Comparison of ENCODE assay signal across 12 cellular contexts in genomic region chr7:106215868-106216516, GRCh38.
A peak's percentile ranks its signal among the peaks of the same experiment; 100 is the strongest.
DNase-seq lines count a peak whose midpoint lies in the region; ATAC-seq, FAIRE-seq and TF ChIP-seq lines count a peak whose summit lies in the region.
"Had no signal": no experiment of that assay in that cellular context is flagged by ENCODE, and none has a peak within 500 bp of the region (broad histone marks: within the 10 kb centered on the region; RNA-seq: fewer than 3 reads in every experiment).

No MANE protein-coding gene starts in this region.

- no peaks in the 10 kb centered on the region for H3K79me2 ChIP-seq in SK-N-SH (ENCODE audit: insufficient read depth)

- TF ChIP-seq RAD21 in A549 (conservative IDR thresholded peaks at IDR 0.05 in 1 of 2, IDR thresholded peaks at IDR 0.05 in 1 of 2) (no peak), SK-N-SH (IDR thresholded peaks at IDR 0.05; ENCODE audit: low read length) (no peak)

- H3F3A ChIP-seq in SK-N-SH (replicated peaks; ENCODE audit: insufficient read depth), result peaks cover 21% of the 10 kb centered on the region

- TF ChIP-seq POLR2A in A549 (IDR thresholded peaks at IDR 0.05; ENCODE audit: low read length), result no peak
- no peak for TF ChIP-seq POLR2A in gastroesophageal sphincter (IDR thresholded peaks at IDR 0.05)
- no peak for TF ChIP-seq POLR2A in sigmoid colon (IDR thresholded peaks at IDR 0.05)

- DNase-seq in A549 (ENCODE audit: low read depth in 1 of 2, low spot score in 1 of 2) (no peak), SK-N-SH (no peak), sigmoid colon (no peak), NCI-H446 treated with DMSO at 0.1 percent for 48 hours (lab: John Stamatoyannopoulos, UW) (no peak), NCI-H526 (lab: John Stamatoyannopoulos, UW) (no peak), H7 (no peak)
- DNase-seq in activated T-cell treated with anti-CD3 and anti-CD28 coated beads, Interleukin-2, amount 50 U/mL, for 1 hour, result no peak
- DNase-seq: activated naive CD8-positive, alpha-beta T cell treated with anti-CD3 and anti-CD28 coated beads for 36 hours; NCI-H146; NCI-H748 treated with DMSO at 0.1 percent for 48 hours; SHP77 treated with DMSO at 0.1 percent for 48 hours had no signal

- H3K36me3 ChIP-seq in SK-N-SH (replicated peaks in 1 of 2; ENCODE audit: control insufficient read depth in 1 of 2, insufficient read depth in 2 of 2, low read length in 1 of 2), result no peaks in the 10 kb centered on the region
- H3K36me3 ChIP-seq in gastroesophageal sphincter, result no peaks in the 10 kb centered on the region
- no peaks in the 10 kb centered on the region for H3K36me3 ChIP-seq in sigmoid colon
- H3K36me3 ChIP-seq in H7 (replicated peaks; ENCODE audit: control insufficient read depth, insufficient read depth, low read length), result no peaks in the 10 kb centered on the region

- TF ChIP-seq EP300 in A549 (IDR thresholded peaks at IDR 0.05) (no peak), SK-N-SH (IDR thresholded peaks at IDR 0.05; ENCODE audit: borderline replicate concordance in 1 of 2, low read depth in 1 of 2, low read length in 1 of 2) (no peak), gastroesophageal sphincter (IDR thresholded peaks at IDR 0.05) (no peak), sigmoid colon (IDR thresholded peaks at IDR 0.05) (no peak)

- CTCF ChIA-PET in A549 (lab: Yijun Ruan, JAX), result interaction anchor here (0.9 to 2.6 kb wide), 4 partner anchors 9 to 39 kb away, joined by 3 to 14 read pairs (median 6); no protein-coding TSS in a partner anchor
- CTCF ChIA-PET in SK-N-SH (lab: Yijun Ruan, JAX), result interaction anchor here (0.8 to 4.4 kb wide), 3 partner anchors 9 to 39 kb away, joined by 3 to 22 read pairs (median 5); no protein-coding TSS in a partner anchor

- no peak for FAIRE-seq in A549 (lab: Jason Lieb, UNC)

- peak overlapping the region; percentile 80 for H2AFZ ChIP-seq in SK-N-SH (ENCODE audit: low read depth)

- WGBS in A549 (ENCODE audit: missing lambda C conversion rate), result 67% methylated on average over 8 of the region's 8 CpGs
- 66% methylated on average over 8 of the region's 8 CpGs for WGBS in SK-N-SH (ENCODE audit: low lambda C conversion rate)
- 55 to 76% methylated on average over 2 to 6 of the region's 8 CpGs for WGBS in gastroesophageal sphincter (ENCODE audit: low coverage in 1 of 2), 2 donors
- WGBS in sigmoid colon, 2 donors, result 84 to 87% methylated on average over 8 of the region's 8 CpGs

- H3K4me1 ChIP-seq in A549, result peaks cover 22% of the 10 kb centered on the region
- peaks cover 4 to 15% of the 10 kb centered on the region in 2 experiments; a peak in 3 of 4 replicates for H3K4me1 ChIP-seq in SK-N-SH (ENCODE audit: control insufficient read depth in 1 of 2, insufficient read depth in 2 of 2, low read depth in 1 of 2, low read length in 1 of 2)
- peaks cover 8 to 32% (median 8%) of the 10 kb centered on the region in 3 donors for H3K4me1 ChIP-seq in gastroesophageal sphincter
- H3K4me1 ChIP-seq in sigmoid colon, result peaks cover 0 to 18% (median 18%) of the 10 kb centered on the region in 4 donors

- H3K9me2 ChIP-seq in SK-N-SH, result no peaks in the 10 kb centered on the region

- no peaks in the 10 kb centered on the region for H3K27me3 ChIP-seq in SK-N-SH (ENCODE audit: insufficient read depth)
- no peaks in the 10 kb centered on the region for H3K27me3 ChIP-seq in gastroesophageal sphincter
- no peaks in the 10 kb centered on the region for H3K27me3 ChIP-seq in sigmoid colon
- H3K27me3 ChIP-seq in H7 (ENCODE audit: control insufficient read depth, insufficient read depth, low read length), result no peaks in the 10 kb centered on the region

- H4K20me1 ChIP-seq in SK-N-SH (ENCODE audit: insufficient read depth), result no peaks in the 10 kb centered on the region

- intact Hi-C loops in sigmoid colon (cut with DNase I), result no loop called here

- ATAC-seq in A549 (peak; percentile 48 to 61; a peak in 5 of 6 replicates), gastroesophageal sphincter (no peak)

- no peak overlapping the region for H3K4me3 ChIP-seq in A549
- no peak overlapping the region for H3K4me3 ChIP-seq in SK-N-SH (ENCODE audit: low read depth in 2 of 2, low read length in 1 of 2)
- H3K4me3 ChIP-seq in gastroesophageal sphincter, result no peak overlapping the region
- no peak overlapping the region for H3K4me3 ChIP-seq in sigmoid colon
- H3K4me3 ChIP-seq in H7 (ENCODE audit: insufficient read depth, low read depth, low read length), result no peak overlapping the region

- H3K9ac ChIP-seq in SK-N-SH, result peak overlapping the region; percentile 38; the same call in 1 of the 2 replicates

- peak overlapping the region; percentile 80 to 87 for H3K27ac ChIP-seq in A549
- peak overlapping the region; percentile 28 to 92; a peak in 3 of 4 replicates for H3K27ac ChIP-seq in SK-N-SH (ENCODE audit: low read depth in 2 of 2, low read length in 1 of 2)
- peak overlapping the region; percentile 72 to 88 (median 76) for H3K27ac ChIP-seq in gastroesophageal sphincter
- peak overlapping the region; percentile 36 to 78 (median 62) for H3K27ac ChIP-seq in sigmoid colon

- H3K9me3 ChIP-seq in A549 (no peaks in the 10 kb centered on the region), SK-N-SH (no peaks in the 10 kb centered on the region), gastroesophageal sphincter (no peaks in the 10 kb centered on the region), sigmoid colon (no peaks in the 10 kb centered on the region)

- TF ChIP-seq CTCF in A549 (IDR thresholded peaks at IDR 0.05) (no peak), SK-N-SH (IDR thresholded peaks at IDR 0.05) (no peak), gastroesophageal sphincter (IDR thresholded peaks at IDR 0.05) (no peak), sigmoid colon (IDR thresholded peaks at IDR 0.05) (no peak)

- POLR2A ChIA-PET in A549 (lab: Yijun Ruan, JAX), result interaction anchor here (1.7 kb wide), 1 partner anchor 69 kb away, joined by 11 read pairs; the partner anchor contains the start of gene NAMPT
- POLR2A ChIA-PET in SK-N-SH (lab: Yijun Ruan, JAX), result no interaction called here

- H3K4me2 ChIP-seq in A549 (peak overlapping the region; percentile 86), SK-N-SH (peak overlapping the region; percentile 57)

TF ChIP-seq in A549, 52 proteins besides CTCF, POLR2A, EP300 and RAD21 (continues in another document):
- TF ChIP-seq RFX5 (IDR thresholded peaks at IDR 0.05) (no peak), CEBPB (IDR thresholded peaks at IDR 0.05) (no peak; a peak in 1 of 4 replicates), SMC3 (IDR thresholded peaks at IDR 0.05) (no peak), REST (IDR thresholded peaks at IDR 0.05) (no peak), FOSB (CRISPR knock-in tag; IDR thresholded peaks at IDR 0.05) (no peak), JUNB (IDR thresholded peaks at IDR 0.05) (no peak), ZC3H11A (IDR thresholded peaks at IDR 0.05) (no peak)

TF ChIP-seq in SK-N-SH, 30 proteins besides CTCF, POLR2A, EP300 and RAD21 (continues in another document):
- TF ChIP-seq REST (IDR thresholded peaks at IDR 0.05; ENCODE audit: low read depth, low read length), result no peak
- no peak for TF ChIP-seq NRF1 (IDR thresholded peaks at IDR 0.05; ENCODE audit: low read depth, low read length)
- no peak for TF ChIP-seq MEF2A (IDR thresholded peaks at IDR 0.05; ENCODE audit: borderline replicate concordance, low read depth)
- no peak for TF ChIP-seq ELF1 (IDR thresholded peaks at IDR 0.05)
- no peak for TF ChIP-seq PBX3 (IDR thresholded peaks at IDR 0.05)
- no peak for TF ChIP-seq GATA2 (CRISPR knock-in tag; IDR thresholded peaks at IDR 0.05)
- TF ChIP-seq TAF1 (IDR thresholded peaks at IDR 0.05; ENCODE audit: borderline replicate concordance, low read depth, low read length), result no peak
- TF ChIP-seq IRF3 (IDR thresholded peaks at IDR 0.05; ENCODE audit: low read depth, low read length), result no peak
- TF ChIP-seq RXRA (IDR thresholded peaks at IDR 0.05; ENCODE audit: borderline replicate concordance, low read depth), result no peak
